ENCODE assay signal across 28 cellular contexts in the genomic region with DNA sequence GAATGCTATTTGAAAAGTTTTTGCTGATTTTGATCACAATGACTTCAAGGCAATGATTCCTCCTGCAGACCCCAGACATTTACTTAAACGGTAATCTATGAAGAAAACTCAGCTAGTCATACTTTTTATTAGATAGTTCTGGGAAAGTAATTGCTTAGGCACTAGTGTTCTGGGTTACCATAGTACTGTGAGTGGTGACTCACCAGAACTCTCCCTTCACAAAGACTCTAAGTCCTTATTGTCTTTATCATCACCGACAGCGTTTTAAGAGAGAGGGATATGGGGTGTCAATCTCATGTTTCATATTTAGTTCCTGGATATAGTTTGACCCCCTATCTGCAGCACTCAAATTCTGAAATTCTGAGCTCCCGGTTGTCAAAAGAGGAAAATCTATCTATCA. TPM values are rescaled to one million over a fixed set of nuclear protein-coding genes. Genes with fewer than 3 reads are reported as not detected.
"Had no signal": no experiment of that assay in that cellular context is flagged by ENCODE, and none has a peak within 500 bp of the region (broad histone marks: within the 10 kb centered on the region; RNA-seq: fewer than 3 reads in every experiment).

No MANE protein-coding gene starts in this region.

- DNase-seq: activated CD4-positive, alpha-beta memory T cell treated with anti-CD3 and anti-CD28 coated beads, Interleukin-2, amount 10 ng/mL, durations not matched to agents 7 days and 5 days; activated CD4-positive, alpha-beta T cell treated with anti-CD3 and anti-CD28 coated beads for 1 hour; activated CD4-positive, alpha-beta T cell treated with anti-CD3 and anti-CD28 coated beads, Interleukin-2, amount 10 ng/mL, durations not matched to agents 7 days and 5 days; activated gamma-delta T cell treated with Interleukin-2 at 50 U/mL for 16 hours; activated naive CD4-positive, alpha-beta T cell treated with anti-CD3 and anti-CD28 coated beads, Interleukin-2, amount 50 U/mL, for 16 hours; activated T-cell treated with anti-CD3 and anti-CD28 coated beads, Interleukin-2, amount 50 U/mL, for 4 hours; amniotic stem cell; dermis blood vessel endothelial cell; effector CD4-positive, alpha-beta T cell; esophagus squamous epithelium; foreskin melanocyte; heart right ventricle; kidney glomerular epithelial cell; left lung; lower lobe of right lung; mesendoderm; stimulated activated naive CD4-positive, alpha-beta T cell treated with Interleukin-2 at 50 U/mL for 16 hours; T-helper 2 cell; testis; transverse colon had no signal

- H3K9me3 ChIP-seq: esophagus squamous epithelium, lower lobe of right lung, testis, transverse colon, vagina had no signal

- H3K4me3 ChIP-seq: esophagus squamous epithelium, heart right ventricle, left lung, lower lobe of right lung, right atrium auricular region, testis, transverse colon, vagina had no signal

- H3K27ac ChIP-seq: epithelial cell of prostate, esophagus squamous epithelium, heart right ventricle, left lung, lower lobe of right lung, right atrium auricular region, testis, transverse colon, vagina had no signal

- H3K4me1 ChIP-seq: esophagus squamous epithelium, heart right ventricle, left lung, lower lobe of right lung, right atrium auricular region, testis, transverse colon, vagina had no signal

- H3K36me3 ChIP-seq: esophagus squamous epithelium, heart right ventricle, left lung, lower lobe of right lung, right atrium auricular region, transverse colon, vagina had no signal

- ATAC-seq: activated T-cell treated with anti-CD3 and anti-CD28 coated beads, Interleukin-2, amount 50 U/mL, for 4 hours; activated T-helper 17 cell treated with anti-CD3 and anti-CD28 coated beads, Interleukin-2, amount 50 U/mL, for 72 hours; heart right ventricle; left lung; lower lobe of right lung; natural killer cell treated with Interleukin-12 subunit alpha and Interleukin-12 subunit beta and Interleukin-15 and Interleukin-18, amount 100 ng/mL, for 72 hours had no signal

- H3K27me3 ChIP-seq: esophagus squamous epithelium, heart right ventricle, left lung, right atrium auricular region, testis, transverse colon, vagina had no signal

RNA-seq across cellular contexts. Expression of a gene that starts 43.0 kb away (rescaled TPM):
- total RNA-seq: activated CD4-positive, alpha-beta memory T cell treated with anti-CD3 and anti-CD28 coated beads, Interleukin-2, amount 10 ng/mL, durations not matched to agents 7 days and 5 days; activated CD4-positive, alpha-beta T cell treated with anti-CD3 and anti-CD28 coated beads, Interleukin-2, amount 10 ng/mL, durations not matched to agents 7 days and 5 days; activated T-cell treated with anti-CD3 and anti-CD28 coated beads, Interleukin-2, amount 50 U/mL, for 4 hours; activated T-helper 17 cell treated with anti-CD3 and anti-CD28 coated beads, Interleukin-2, amount 50 U/mL, for 72 hours; dermis blood vessel endothelial cell; mononuclear cell; omental fat pad; pulmonary artery endothelial cell; right atrium auricular region had no signal
